8 cellular contexts compared by ENCODE assay signal in the genomic region with DNA sequence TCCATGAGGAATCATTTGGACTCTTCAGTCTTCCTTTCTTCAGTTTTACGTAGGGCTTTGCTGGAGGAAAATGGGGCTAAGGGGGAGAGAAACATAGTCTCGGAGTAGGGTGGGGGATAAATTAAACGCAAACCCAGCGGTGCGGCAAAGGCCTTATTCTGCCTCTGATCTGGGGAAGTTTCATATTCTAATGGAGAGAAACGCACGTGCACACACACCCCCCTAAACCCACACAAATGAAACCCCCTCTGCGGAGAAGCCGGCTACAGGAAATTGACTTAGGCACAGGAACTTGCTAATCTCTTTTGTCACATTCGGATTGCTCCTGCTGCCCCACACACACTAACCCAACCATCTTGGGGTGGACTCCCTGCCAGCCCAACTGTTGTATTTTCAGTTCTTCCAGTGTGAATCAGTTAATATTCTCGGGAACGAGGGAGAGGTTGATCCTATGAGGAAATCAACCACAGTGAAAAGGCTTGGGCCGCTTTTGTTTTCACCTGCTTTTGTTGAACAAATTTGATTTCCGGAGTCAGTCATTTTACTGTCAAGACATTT. TPM values are rescaled to one million over a fixed set of nuclear protein-coding genes. Genes with fewer than 3 reads are reported as not detected.
DNase-seq lines count a peak whose midpoint lies in the region; ATAC-seq and TF ChIP-seq lines count a peak whose summit lies in the region.

RHOH (plus strand) TSS at position 308 of the 558 bp plus-strand sequence. CDS start 46,356 bp downstream, outside the sequence.

- no peak within 1 kb of the TSS for H3K27ac Mint-ChIP-seq in chondrocyte (ENCODE audit: unreplicated experiment)

- no peaks in the 10 kb centered on the region for H3K36me3 ChIP-seq in Peyer's patch
- no peaks in the 10 kb centered on the region for H3K36me3 ChIP-seq in neutrophil

- peaks cover 3% of the 10 kb centered on the region for H3K27me3 Mint-ChIP-seq in chondrocyte (ENCODE audit: low read depth)

- H3K9me3 ChIP-seq in Peyer's patch, result no peaks in the 10 kb centered on the region
- no peaks in the 10 kb centered on the region for H3K9me3 ChIP-seq in neutrophil

- ATAC-seq in GM18511 (IDR thresholded peaks at IDR 0.05; ENCODE audit: unreplicated experiment) (peak; percentile 19), GM21576 (IDR thresholded peaks at IDR 0.05; ENCODE audit: unreplicated experiment) (no peak)

- H3K4me3 Mint-ChIP-seq in chondrocyte (ENCODE audit: unreplicated experiment), result no peak within 1 kb of the TSS

- no peaks in the 10 kb centered on the region for H3K36me3 Mint-ChIP-seq in chondrocyte (ENCODE audit: low read depth)

- TF ChIP-seq CTCF in Peyer's patch (IDR thresholded peaks at IDR 0.05) (no peak), neutrophil (IDR thresholded peaks at IDR 0.05) (no peak), chondrocyte (IDR thresholded peaks at IDR 0.05) (no peak)

- H3K4me1 ChIP-seq in Peyer's patch, result peaks cover 0 to 14% (median 2%) of the 10 kb centered on the region in 4 donors
- H3K4me1 ChIP-seq in neutrophil (ENCODE audit: control insufficient read depth in 1 of 2, insufficient read depth in 1 of 2, low read depth in 1 of 2, low read length in 1 of 2), result peaks cover 67 to 69% of the 10 kb centered on the region in 2 experiments

- H3K4me1 Mint-ChIP-seq in chondrocyte (ENCODE audit: low read depth), result peaks cover 9% of the 10 kb centered on the region

- DNase-seq in Peyer's patch (peak in 2 of 3 donors; percentile 88 to 91), dedifferentiated amniotic fluid mesenchymal stem cell (ENCODE audit: extremely low spot score) (no peak), chondrocyte (ENCODE audit: low spot score) (no peak), SW480 (ENCODE audit: low spot score) (no peak)
- peak; percentile 26 to 52 (median 39) for DNase-seq in activated naive CD4-positive, alpha-beta T cell (lab: John Stamatoyannopoulos, UW)

- TF ChIP-seq POLR2A in Peyer's patch (IDR thresholded peaks at IDR 0.05), result peak; percentile 42 to 58

- peak within 1 kb of the TSS; percentile 39 to 57 (median 46) for H3K4me3 ChIP-seq in Peyer's patch
- H3K4me3 ChIP-seq in neutrophil (ENCODE audit: low read depth in 1 of 2, low read length in 1 of 2), result peak within 1 kb of the TSS; percentile 55 to 63

- H3K9me3 Mint-ChIP-seq in chondrocyte (ENCODE audit: low read depth), result no peaks in the 10 kb centered on the region

- no peaks in the 10 kb centered on the region for H3K27me3 ChIP-seq in Peyer's patch
- no peaks in the 10 kb centered on the region for H3K27me3 ChIP-seq in neutrophil

- peak within 1 kb of the TSS; percentile 80 to 88 (median 84) for H3K27ac ChIP-seq in Peyer's patch
- H3K27ac ChIP-seq in neutrophil, result peak within 1 kb of the TSS; percentile 82

RNA-seq across cellular contexts. Expression of gene RHOH, which starts in this region (rescaled TPM):
- total RNA-seq in Peyer's patch (10 to 100 TPM in 2 of 4 donors, 1 to 10 TPM in 2; 3.0 to 46.2 (median 9.8) TPM), chondrocyte (not detected in 3 replicates)

Comparison
In these comparisons a context has a peak if more than half of its experiments do, and no peak if none do; other contexts are left out.
1. DNase-seq: peak in Peyer's patch (2 of 3) and activated naive CD4-positive, alpha-beta T cell (4 of 4); none in dedifferentiated amniotic fluid mesenchymal stem cell (single experiment), chondrocyte (single experiment) and SW480 (single experiment).